ENCODE assay signal across 12 cellular contexts in genomic region chr5:78698218-78698751, GRCh38. TPM values are rescaled to one million over a fixed set of nuclear protein-coding genes. Genes with fewer than 3 reads are reported as not detected.
DNase-seq lines count a peak whose midpoint lies in the region; ATAC-seq and TF ChIP-seq lines count a peak whose summit lies in the region.
"Had no signal": no experiment of that assay in that cellular context is flagged by ENCODE, and none has a peak within 500 bp of the region (broad histone marks: within the 10 kb centered on the region; RNA-seq: fewer than 3 reads in every experiment).

No MANE protein-coding gene starts in this region.

- no peak for TF ChIP-seq RAD21 in HCT116 (IDR thresholded peaks at IDR 0.05; ENCODE audit: low read depth)

- intact Hi-C loops in HCT116 (cut with micrococcal nuclease) = no loop called here
- intact Hi-C loops in heart right ventricle (cut with DNase I) = loop anchor here in 1 of 10 donors (10.0 kb wide), 1 partner anchor 93 kb away; no protein-coding TSS in a partner anchor
- intact Hi-C loops in A673 (cut with micrococcal nuclease; ENCODE audit: unreplicated experiment) = no loop called here

- no peaks in the 10 kb centered on the region for H4K20me1 ChIP-seq in HCT116 (ENCODE audit: insufficient read depth)
- H4K20me1 ChIP-seq in smooth muscle cell (ENCODE audit: low read depth) = no peaks in the 10 kb centered on the region

- H3K9ac ChIP-seq in HCT116 (ENCODE audit: low read length) = peak overlapping the region; percentile 16; the same call in 1 of the 2 replicates
- H3K9ac ChIP-seq in smooth muscle cell (ENCODE audit: low read depth) = no peak overlapping the region

- H3K27ac ChIP-seq in HCT116 (ENCODE audit: low read depth, low read length) (peak overlapping the region; percentile 77), brain microvascular endothelial cell (peak overlapping the region; percentile 88), heart right ventricle (peak overlapping the region in 1 of 10 donors; percentile 48), smooth muscle cell (ENCODE audit: low read depth) (peak overlapping the region; percentile 93), A673 (ENCODE audit: low read depth, low read length, poor library complexity, severe bottlenecking) (no peak overlapping the region)

- TF ChIP-seq CTCF in HCT116 (IDR thresholded peaks at IDR 0.05 in 2 of 3, conservative IDR thresholded peaks at IDR 0.05 in 1 of 3; ENCODE audit: borderline replicate concordance in 1 of 3, insufficient read depth in 1 of 3, low read depth in 2 of 3, low read length in 2 of 3) (no peak), brain microvascular endothelial cell (IDR thresholded peaks at IDR 0.05; ENCODE audit: low read depth, low read length, missing control alignments) (no peak), heart right ventricle (IDR thresholded peaks at IDR 0.05) (no peak), smooth muscle cell (IDR thresholded peaks at IDR 0.05; ENCODE audit: borderline replicate concordance, insufficient read depth, poor library complexity, severe bottlenecking) (no peak), A673 (conservative IDR thresholded peaks at IDR 0.05; ENCODE audit: low read depth, low read length) (no peak)

- WGBS in heart right ventricle, 2 donors = 77% methylated on average over 4 of the region's 4 CpGs
- 21% methylated on average over 4 of the region's 4 CpGs for WGBS in smooth muscle cell (ENCODE audit: low lambda C conversion rate)

- H3K79me2 ChIP-seq in HCT116 (ENCODE audit: insufficient read depth, low read length) (no peaks in the 10 kb centered on the region), smooth muscle cell (ENCODE audit: low read depth) (no peaks in the 10 kb centered on the region)

- H3K27me3 ChIP-seq in HCT116 (ENCODE audit: insufficient read depth, low read length) (no peaks in the 10 kb centered on the region), brain microvascular endothelial cell (replicated peaks) (no peaks in the 10 kb centered on the region), heart right ventricle (no peaks in the 10 kb centered on the region), smooth muscle cell (ENCODE audit: low read depth) (no peaks in the 10 kb centered on the region), A673 (replicated peaks; ENCODE audit: insufficient read depth, low read depth, low read length, poor library complexity) (no peaks in the 10 kb centered on the region)

- H3K4me3 ChIP-seq in HCT116 (replicated peaks in 1 of 2; ENCODE audit: low read depth in 1 of 2, low read length in 2 of 2) = no peak overlapping the region
- H3K4me3 ChIP-seq in brain microvascular endothelial cell (ENCODE audit: low read depth, low read length) = no peak overlapping the region
- H3K4me3 ChIP-seq in heart right ventricle = no peak overlapping the region
- H3K4me3 ChIP-seq in smooth muscle cell = no peak overlapping the region
- H3K4me3 ChIP-seq in A673 (ENCODE audit: low read depth, low read length, poor library complexity, severe bottlenecking) = no peak overlapping the region
- H3K4me3 ChIP-seq: thoracic aorta had no signal

- H3K9me3 ChIP-seq in HCT116 (ENCODE audit: control insufficient read depth in 1 of 2, insufficient read depth in 1 of 2, low read depth in 1 of 2, low read length in 2 of 2) (no peaks in the 10 kb centered on the region), heart right ventricle (peaks cover 0 to 23% (median 0%) of the 10 kb centered on the region in 11 donors), smooth muscle cell (replicated peaks; ENCODE audit: low read depth) (no peaks in the 10 kb centered on the region), A673 (ENCODE audit: low read depth, low read length, poor library complexity, severe bottlenecking) (peaks cover 3% of the 10 kb centered on the region)
- H3K9me3 ChIP-seq: thoracic aorta had no signal

- in situ Hi-C loops in brain microvascular endothelial cell (cut with HindIII; ENCODE audit: low pct_ligation_motif_present, low sequenced_read_pairs) = no loop called here

- RAD21 ChIA-PET in HCT116 (lab: Charles Lee; ENCODE audit: low non-redundant PET in 1 of 2, low total read pairs in 2 of 2, uncharacterized antibody in 2 of 2, unreplicated experiment in 2 of 2) = no interaction called here

- peaks cover 22 to 51% of the 10 kb centered on the region in 2 experiments for H3K4me1 ChIP-seq in HCT116 (ENCODE audit: control insufficient read depth in 1 of 2, insufficient read depth in 2 of 2, low read length in 2 of 2)
- peaks cover 0 to 16% (median 0%) of the 10 kb centered on the region in 9 donors for H3K4me1 ChIP-seq in heart right ventricle
- no peaks in the 10 kb centered on the region for H3K4me1 ChIP-seq in smooth muscle cell (ENCODE audit: low read depth)
- no peaks in the 10 kb centered on the region for H3K4me1 ChIP-seq in A673 (ENCODE audit: insufficient read depth, low read length, poor library complexity, severe bottlenecking)

- no peak for DNase-seq in HCT116 (ENCODE audit: low read depth, low spot score)
- DNase-seq in brain microvascular endothelial cell = peak; percentile 48
- peak in 1 of 2 donors; percentile 53 for DNase-seq in heart right ventricle
- DNase-seq in smooth muscle cell (lab: John Stamatoyannopoulos, UW; ENCODE audit: unreplicated experiment) = no peak
- no peak for DNase-seq in A673 (ENCODE audit: low spot score)
- DNase-seq in NCI-H146 (lab: John Stamatoyannopoulos, UW) = no peak
- no peak for DNase-seq in central memory CD4-positive, alpha-beta T cell
- DNase-seq: NCI-H1048, occipital lobe had no signal

- CTCF ChIA-PET in HCT116 (lab: Charles Lee) (no interaction called here), A673 (lab: Charles Lee) (no interaction called here)

- H3F3A ChIP-seq in smooth muscle cell (ENCODE audit: low read depth) = peaks cover 25% of the 10 kb centered on the region

- no TSS peak for BruUV-seq in HCT116 (replicated peaks; lab: Mats Ljungman, UMichigan)
- no TSS peak for BruUV-seq in A673 (replicated peaks; lab: Mats Ljungman, UMichigan)

- ATAC-seq in HCT116 (no peak), heart right ventricle (peak; percentile 70 to 95 (median 86)), GM19395 (IDR thresholded peaks at IDR 0.05; ENCODE audit: unreplicated experiment) (no peak)
- ATAC-seq: activated naive CD4-positive, alpha-beta T cell treated with anti-CD3 and anti-CD28 coated beads, Interleukin-2, amount 50 U/mL, for 72 hours had no signal

- POLR2A ChIA-PET in HCT116 (lab: Charles Lee) = interaction anchor here (0.6 kb wide), 1 partner anchor 22 kb away, joined by 3 read pairs; no protein-coding TSS in a partner anchor
- POLR2A ChIA-PET in A673 (lab: Charles Lee; ENCODE audit: low non-redundant PET) = no interaction called here

- no peaks in the 10 kb centered on the region for H3K9me2 ChIP-seq in HCT116 (ENCODE audit: insufficient read depth)

- TF ChIP-seq POLR2A in HCT116 (IDR thresholded peaks at IDR 0.05; ENCODE audit: borderline replicate concordance, extremely low read depth, insufficient read depth, insufficient read length) = no peak

- peak overlapping the region; percentile 57 for H2AFZ ChIP-seq in HCT116 (ENCODE audit: low read depth, low read length, poor library complexity, severe bottlenecking)
- H2AFZ ChIP-seq in smooth muscle cell (ENCODE audit: low read depth) = no peak overlapping the region

- H3K36me3 ChIP-seq in HCT116 (ENCODE audit: control insufficient read depth in 1 of 2, insufficient read depth in 2 of 2, low read length in 2 of 2) = no peaks in the 10 kb centered on the region
- no peaks in the 10 kb centered on the region for H3K36me3 ChIP-seq in brain microvascular endothelial cell (replicated peaks)
- H3K36me3 ChIP-seq in heart right ventricle = no peaks in the 10 kb centered on the region
- no peaks in the 10 kb centered on the region for H3K36me3 ChIP-seq in smooth muscle cell (ENCODE audit: low read depth)
- no peaks in the 10 kb centered on the region for H3K36me3 ChIP-seq in A673 (ENCODE audit: insufficient read depth, low read length, poor library complexity, severe bottlenecking)
- H3K36me3 ChIP-seq: thoracic aorta had no signal

- H3K4me2 ChIP-seq in HCT116 (ENCODE audit: low read length) (peak overlapping the region; percentile 38), smooth muscle cell (no peak overlapping the region)

TF ChIP-seq in HCT116, 20 proteins besides CTCF, POLR2A, EP300 and RAD21:
- peak; percentile 12; the same call in 1 of the 2 replicates for TF ChIP-seq ZFX (IDR thresholded peaks at IDR 0.05)
- no peak for TF ChIP-seq EGR1 (IDR thresholded peaks at IDR 0.05; ENCODE audit: low read depth)

RNA-seq across cellular contexts. Expression of gene LHFPL2, which starts 49.7 kb away (rescaled TPM):
- total RNA-seq in HCT116 (2021; ENCODE audit: unreplicated experiment) (17.9 TPM), heart right ventricle (10 to 100 TPM in 1 of 10 donors, 1 to 10 TPM in 9; 3.8 to 14.9 (median 5.1) TPM), smooth muscle cell (18.6 and 18.8 TPM in 2 replicates), A673 (2021) (6.2 and 7.3 TPM in 2 replicates)
- polyA plus RNA-seq in HCT116 (2012) = 14.2 TPM in 2 replicates
- polyA plus RNA-seq in heart right ventricle (1 to 10 TPM; 2.4 to 5.7 TPM), smooth muscle cell (10.5 and 13.4 TPM in 2 replicates)

Comparison
In these comparisons a context has a peak if more than half of its experiments do, and no peak if none do; other contexts are left out.
1. ATAC-seq: peak in heart right ventricle (8 of 8); none in HCT116 (single experiment) and GM19395 (single experiment).